1 cellular context compared by ENCODE assay signal in the genomic region with DNA sequence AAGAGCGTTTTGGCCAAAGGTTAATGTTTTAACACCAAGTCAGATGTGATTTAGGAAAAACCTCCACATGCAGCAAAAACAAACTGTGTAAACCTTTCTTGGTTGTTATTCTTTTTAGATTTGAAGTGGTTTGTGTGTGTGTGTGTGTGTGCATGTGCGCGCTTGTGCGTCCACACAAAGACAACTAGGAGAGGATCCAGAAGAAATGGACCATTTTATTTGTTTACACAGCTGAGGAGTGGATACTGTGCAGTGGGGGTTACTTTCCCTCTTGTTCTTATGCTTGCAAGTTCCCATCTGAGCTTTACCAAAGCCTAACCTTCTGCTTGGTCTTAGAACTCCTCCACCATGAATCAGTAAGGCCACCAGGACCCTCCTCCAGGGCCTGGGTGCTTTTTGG.
TF ChIP-seq lines count a peak whose summit lies in the region.

No MANE protein-coding gene starts in this region.

TF ChIP-seq in HEK293, 187 proteins besides CTCF, POLR2A, EP300 and RAD21 (continued from another document):
- TF ChIP-seq ZNF510 (tag by site-specific recombination; IDR thresholded peaks at IDR 0.05; ENCODE audit: insufficient replicate concordance) (no peak), ZNF521 (tag by site-specific recombination; IDR thresholded peaks at IDR 0.05) (no peak), OSR2 (tag by site-specific recombination; IDR thresholded peaks at IDR 0.05) (no peak), TRIM28 (IDR thresholded peaks at IDR 0.05; ENCODE audit: borderline replicate concordance, low read length) (0 out of 2 replicates have a peak, but pooled peaks have one; percentile 19)
